In genomic region chr4:106314960-106315359, GRCh38 we compare ENCODE assay signal across 9 cellular contexts. TPM values are rescaled to one million over a fixed set of nuclear protein-coding genes. Genes with fewer than 3 reads are reported as not detected.
DNase-seq lines count a peak whose midpoint lies in the region; ATAC-seq and TF ChIP-seq lines count a peak whose summit lies in the region.
"Had no signal": no experiment of that assay in that cellular context is flagged by ENCODE, and none has a peak within 500 bp of the region (broad histone marks: within the 10 kb centered on the region; RNA-seq: fewer than 3 reads in every experiment).

No MANE protein-coding gene starts in this region.

- POLR2A ChIA-PET in naive thymus-derived CD4-positive, alpha-beta T cell (lab: Charles Lee) = interaction anchor here (0.6 to 2.0 kb wide), 4 partner anchors 12 to 1405 kb away, joined by 3 to 6 read pairs (median 4); partner anchors contain the start of gene PAPSS1
- POLR2A ChIA-PET in activated CD4-positive, alpha-beta T cell treated with anti-CD3 and anti-CD28 coated beads for 36 hours (lab: Charles Lee) = no interaction called here

- peaks cover 22 to 24% of the 10 kb centered on the region in 2 donors for H3K4me1 ChIP-seq in naive thymus-derived CD4-positive, alpha-beta T cell (ENCODE audit: control insufficient read depth in 2 of 2, insufficient read depth in 2 of 2, low read length in 2 of 2)

- intact Hi-C loops in dorsolateral prefrontal cortex (cut with DNase I) = no loop called here
- intact Hi-C loops in naive thymus-derived CD4-positive, alpha-beta T cell (cut with micrococcal nuclease) = loop anchor here (5.0 to 10.0 kb wide), 4 partner anchors 78 to 1672 kb away; partner anchors contain the start of genes HADH (in 2 of the 2) and CYP2U1 (in 1 of the 2)
- intact Hi-C loops in activated CD4-positive, alpha-beta T cell treated with anti-CD3 and anti-CD28 coated beads for 36 hours (cut with DNase I, micrococcal nuclease) = loop anchor here (1.0 to 10.0 kb wide), 3 partner anchors 610 to 1407 kb away; partner anchors contain the start of genes PAPSS1 (in 2 of the 2), GSTCD (in 1 of the 2) and INTS12 (in 1 of the 2)

- H3K9me3 ChIP-seq in KOPT-K1 (ENCODE audit: insufficient read depth, low read length, poor library complexity, severe bottlenecking) = no peaks in the 10 kb centered on the region
- no peaks in the 10 kb centered on the region for H3K9me3 ChIP-seq in naive thymus-derived CD4-positive, alpha-beta T cell (ENCODE audit: control insufficient read depth in 2 of 3, low read length in 3 of 3)

- peaks cover 2% of the 10 kb centered on the region for H3K36me3 ChIP-seq in KOPT-K1 (ENCODE audit: insufficient read depth, low read length)
- peaks cover 0 to 4% (median 0%) of the 10 kb centered on the region in 3 experiments for H3K36me3 ChIP-seq in naive thymus-derived CD4-positive, alpha-beta T cell (ENCODE audit: control insufficient read depth in 2 of 3, insufficient read depth in 3 of 3, low read length in 3 of 3)

- no peak overlapping the region for H3K4me3 Mint-ChIP-seq in naive thymus-derived CD4-positive, alpha-beta T cell
- no peak overlapping the region for H3K4me3 Mint-ChIP-seq in natural killer cell treated with Interleukin-12 subunit alpha and Interleukin-12 subunit beta and Interleukin-15 and Interleukin-18, amount 100 ng/mL, for 72 hours
- no peak overlapping the region for H3K4me3 Mint-ChIP-seq in activated CD4-positive, alpha-beta T cell treated with anti-CD3 and anti-CD28 coated beads for 36 hours

- peaks cover 0 to 11% (median 5%) of the 10 kb centered on the region in 5 donors for H3K36me3 Mint-ChIP-seq in naive thymus-derived CD4-positive, alpha-beta T cell
- H3K36me3 Mint-ChIP-seq in natural killer cell treated with Interleukin-12 subunit alpha and Interleukin-12 subunit beta and Interleukin-15 and Interleukin-18, amount 100 ng/mL, for 72 hours = no peaks in the 10 kb centered on the region
- H3K36me3 Mint-ChIP-seq in activated CD4-positive, alpha-beta T cell treated with anti-CD3 and anti-CD28 coated beads for 36 hours (ENCODE audit: low read depth) = peaks cover 13% of the 10 kb centered on the region

- DNase-seq in AG10803 (ENCODE audit: low read depth) = no peak
- DNase-seq in dorsolateral prefrontal cortex = no peak
- peak in 1 of 9 donors; percentile 12 for DNase-seq in naive thymus-derived CD4-positive, alpha-beta T cell
- no peak for DNase-seq in natural killer cell treated with Interleukin-12 subunit alpha and Interleukin-12 subunit beta and Interleukin-15 and Interleukin-18, amount 100 ng/mL, for 72 hours (ENCODE audit: low spot score)
- no peak for DNase-seq in activated CD4-positive, alpha-beta T cell treated with anti-CD3 and anti-CD28 coated beads for 36 hours
- no peak for DNase-seq in NCI-H82 (lab: John Stamatoyannopoulos, UW)
- DNase-seq: NCI-H2081 treated with DMSO at 0.1 percent for 48 hours had no signal

- no peak overlapping the region for H3K27ac Mint-ChIP-seq in naive thymus-derived CD4-positive, alpha-beta T cell
- no peak overlapping the region for H3K27ac Mint-ChIP-seq in natural killer cell treated with Interleukin-12 subunit alpha and Interleukin-12 subunit beta and Interleukin-15 and Interleukin-18, amount 100 ng/mL, for 72 hours
- no peak overlapping the region for H3K27ac Mint-ChIP-seq in activated CD4-positive, alpha-beta T cell treated with anti-CD3 and anti-CD28 coated beads for 36 hours

- H3K27ac ChIP-seq in KOPT-K1 (ENCODE audit: low read depth, low read length, poor library complexity, severe bottlenecking) (peak overlapping the region; percentile 97), dorsolateral prefrontal cortex (peak overlapping the region in 11 of 59 donors; percentile 88 to 97 (median 92))
- H3K27ac ChIP-seq in naive thymus-derived CD4-positive, alpha-beta T cell (ENCODE audit: low read depth, low read length) = peak overlapping the region; percentile 90

- no peak for ATAC-seq in naive thymus-derived CD4-positive, alpha-beta T cell
- no peak for ATAC-seq in natural killer cell treated with Interleukin-12 subunit alpha and Interleukin-12 subunit beta and Interleukin-15 and Interleukin-18, amount 100 ng/mL, for 72 hours
- no peak for ATAC-seq in GM21367 (IDR thresholded peaks at IDR 0.05; ENCODE audit: unreplicated experiment)
- no peak for ATAC-seq in activated CD4-positive, alpha-beta T cell treated with anti-CD3 and anti-CD28 coated beads for 36 hours

- peaks cover 23 to 51% (median 46%) of the 10 kb centered on the region in 7 donors for H3K4me1 Mint-ChIP-seq in naive thymus-derived CD4-positive, alpha-beta T cell
- H3K4me1 Mint-ChIP-seq in natural killer cell treated with Interleukin-12 subunit alpha and Interleukin-12 subunit beta and Interleukin-15 and Interleukin-18, amount 100 ng/mL, for 72 hours (ENCODE audit: low read depth in 2 of 2) = peaks cover 10 to 20% of the 10 kb centered on the region in 2 donors
- peaks cover 47% of the 10 kb centered on the region for H3K4me1 Mint-ChIP-seq in activated CD4-positive, alpha-beta T cell treated with anti-CD3 and anti-CD28 coated beads for 36 hours

- CTCF ChIA-PET in naive thymus-derived CD4-positive, alpha-beta T cell (lab: Charles Lee) = interaction anchor here (1.2 kb wide), 1 partner anchor 841 kb away, joined by 3 read pairs; the partner anchor contains the start of gene PPA2
- CTCF ChIA-PET in activated CD4-positive, alpha-beta T cell treated with anti-CD3 and anti-CD28 coated beads for 36 hours (lab: Charles Lee) = interaction anchor here (1.1 to 2.1 kb wide), 2 partner anchors 19 to 26 kb away, joined by 3 to 5 read pairs; no protein-coding TSS in a partner anchor

- H3K4me3 ChIP-seq in AG10803 (ENCODE audit: low read length) (peak overlapping the region; percentile 93), dorsolateral prefrontal cortex (peak overlapping the region; percentile 67 to 99 (median 94))
- peak overlapping the region; percentile 95 for H3K4me3 ChIP-seq in naive thymus-derived CD4-positive, alpha-beta T cell (ENCODE audit: low read length)

- no peaks in the 10 kb centered on the region for H3K27me3 Mint-ChIP-seq in naive thymus-derived CD4-positive, alpha-beta T cell
- H3K27me3 Mint-ChIP-seq in natural killer cell treated with Interleukin-12 subunit alpha and Interleukin-12 subunit beta and Interleukin-15 and Interleukin-18, amount 100 ng/mL, for 72 hours = no peaks in the 10 kb centered on the region
- H3K27me3 Mint-ChIP-seq in activated CD4-positive, alpha-beta T cell treated with anti-CD3 and anti-CD28 coated beads for 36 hours = no peaks in the 10 kb centered on the region

- TF ChIP-seq CTCF in AG10803 (conservative IDR thresholded peaks at IDR 0.05; ENCODE audit: low read length) (no peak), dorsolateral prefrontal cortex (IDR thresholded peaks at IDR 0.05 in 54 of 56, conservative IDR thresholded peaks at IDR 0.05 in 2 of 56; ENCODE audit: low read depth in 1 of 56, partially characterized antibody in 56 of 56) (no peak)

- no peaks in the 10 kb centered on the region for H3K9me3 Mint-ChIP-seq in naive thymus-derived CD4-positive, alpha-beta T cell
- no peaks in the 10 kb centered on the region for H3K9me3 Mint-ChIP-seq in natural killer cell treated with Interleukin-12 subunit alpha and Interleukin-12 subunit beta and Interleukin-15 and Interleukin-18, amount 100 ng/mL, for 72 hours
- no peaks in the 10 kb centered on the region for H3K9me3 Mint-ChIP-seq in activated CD4-positive, alpha-beta T cell treated with anti-CD3 and anti-CD28 coated beads for 36 hours (ENCODE audit: low read depth)

- no peaks in the 10 kb centered on the region for H3K27me3 ChIP-seq in dorsolateral prefrontal cortex
- H3K27me3 ChIP-seq in naive thymus-derived CD4-positive, alpha-beta T cell (ENCODE audit: control insufficient read depth in 2 of 2, insufficient read depth in 2 of 2, low read length in 2 of 2) = no peaks in the 10 kb centered on the region

RNA-seq across cellular contexts. Expression of gene TBCK, which starts 1.0 kb away (rescaled TPM):
- total RNA-seq in dorsolateral prefrontal cortex = 100 to 1,000 TPM in 3 of 120 experiments, 10 to 100 TPM in 117; 52.1 to 108 (median 72.3) TPM
- total RNA-seq in naive thymus-derived CD4-positive, alpha-beta T cell = 10 to 100 TPM; 41.3 to 70.7 (median 60.7) TPM
- polyA plus RNA-seq in naive thymus-derived CD4-positive, alpha-beta T cell = 10 to 100 TPM; 29.5 to 33.0 TPM
- total RNA-seq in natural killer cell treated with Interleukin-12 subunit alpha and Interleukin-12 subunit beta and Interleukin-15 and Interleukin-18, amount 100 ng/mL, for 72 hours = 10 to 100 TPM; 31.3 to 46.1 TPM
- total RNA-seq in activated CD4-positive, alpha-beta T cell treated with anti-CD3 and anti-CD28 coated beads for 36 hours = 10 to 100 TPM; 22.5 to 25.1 TPM

RNA-seq across cellular contexts. Expression of gene AIMP1, which starts 1.4 kb away (rescaled TPM):
- total RNA-seq in dorsolateral prefrontal cortex = 10 to 100 TPM; 18.9 to 46.8 (median 30.3) TPM
- total RNA-seq in naive thymus-derived CD4-positive, alpha-beta T cell = 10 to 100 TPM; 44.2 to 59.2 (median 56.8) TPM
- polyA plus RNA-seq in naive thymus-derived CD4-positive, alpha-beta T cell = 10 to 100 TPM; 59.0 to 79.0 TPM
- total RNA-seq in natural killer cell treated with Interleukin-12 subunit alpha and Interleukin-12 subunit beta and Interleukin-15 and Interleukin-18, amount 100 ng/mL, for 72 hours = 10 to 100 TPM; 51.0 to 54.4 TPM
- total RNA-seq in activated CD4-positive, alpha-beta T cell treated with anti-CD3 and anti-CD28 coated beads for 36 hours = 10 to 100 TPM; 41.9 to 69.5 TPM

RNA-seq across cellular contexts. Expression of gene GIMD1, which starts 53.6 kb away (rescaled TPM):
- not detected for total RNA-seq in dorsolateral prefrontal cortex
- not detected for total RNA-seq in naive thymus-derived CD4-positive, alpha-beta T cell
- not detected for polyA plus RNA-seq in naive thymus-derived CD4-positive, alpha-beta T cell
- not detected for total RNA-seq in natural killer cell treated with Interleukin-12 subunit alpha and Interleukin-12 subunit beta and Interleukin-15 and Interleukin-18, amount 100 ng/mL, for 72 hours
- not detected for total RNA-seq in activated CD4-positive, alpha-beta T cell treated with anti-CD3 and anti-CD28 coated beads for 36 hours

Comparison
In these comparisons a context has a peak if more than half of its experiments do, and no peak if none do; other contexts are left out.
1. intact Hi-C loops: an anchor here in naive thymus-derived CD4-positive, alpha-beta T cell (5.0 to 10.0 kb wide) and activated CD4-positive, alpha-beta T cell treated with anti-CD3 and anti-CD28 coated beads for 36 hours (1.0 to 10.0 kb wide); none called in dorsolateral prefrontal cortex.